ENCODE assay signal across 26 cellular contexts in the genomic region with DNA sequence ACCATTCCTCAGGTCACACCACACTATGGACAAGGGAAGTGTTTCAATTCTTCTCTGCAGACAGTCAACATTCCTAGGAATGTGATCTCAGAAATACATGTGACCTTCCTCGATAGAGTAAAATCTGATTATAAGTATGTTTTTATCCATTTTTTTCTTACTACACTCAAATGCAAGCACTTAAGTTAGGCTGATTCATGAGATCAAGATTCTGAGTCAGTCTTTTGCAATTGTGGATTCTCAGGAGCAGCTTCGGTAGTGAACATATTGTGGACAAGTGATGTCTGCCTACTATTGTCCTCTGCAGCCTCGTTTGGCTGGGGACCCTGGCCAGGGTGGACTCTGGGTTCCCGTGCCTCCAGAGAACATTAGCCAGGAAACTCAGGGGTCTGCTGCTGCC. TPM values are rescaled to one million over a fixed set of nuclear protein-coding genes. Genes with fewer than 3 reads are reported as not detected.
DNase-seq lines count a peak whose midpoint lies in the region; TF ChIP-seq lines count a peak whose summit lies in the region.
"Had no signal": no experiment of that assay in that cellular context is flagged by ENCODE, and none has a peak within 500 bp of the region (broad histone marks: within the 10 kb centered on the region; RNA-seq: fewer than 3 reads in every experiment).

No MANE protein-coding gene starts in this region.

- peak overlapping the region; percentile 32; the same call in 1 of the 2 replicates for H3K4me3 Mint-ChIP-seq in HFFc6
- H3K4me3 Mint-ChIP-seq: activated CD8-positive, alpha-beta T cell treated with anti-CD3 and anti-CD28 coated beads, Interleukin-2, amount 10 ng/mL, durations not matched to agents 7 days and 5 days; activated T-cell treated with anti-CD3 and anti-CD28 coated beads, Interleukin-2, amount 50 U/mL, for 24 hours; CD14-positive monocyte; endodermal cell had no signal

- H3K4me1 Mint-ChIP-seq in HFFc6 (ENCODE audit: low read depth) = peaks cover 41% of the 10 kb centered on the region

- no peak for TF ChIP-seq CTCF in AG04450 (IDR thresholded peaks at IDR 0.05; ENCODE audit: low read depth, low read length)
- TF ChIP-seq CTCF in HFFc6 (IDR thresholded peaks at IDR 0.05) = no peak
- no peak for TF ChIP-seq CTCF in cardiac fibroblast (IDR thresholded peaks at IDR 0.05; ENCODE audit: low read depth, low read length)

- CTCF ChIA-PET in AG04450 (lab: Charles Lee) = no interaction called here

- peak overlapping the region; percentile 32; the same call in 1 of the 2 replicates for H3K27ac Mint-ChIP-seq in HFFc6
- H3K27ac Mint-ChIP-seq: activated CD8-positive, alpha-beta T cell treated with anti-CD3 and anti-CD28 coated beads, Interleukin-2, amount 10 ng/mL, durations not matched to agents 7 days and 5 days; activated T-cell treated with anti-CD3 and anti-CD28 coated beads, Interleukin-2, amount 50 U/mL, for 24 hours; CD14-positive monocyte; endodermal cell had no signal

- H3K4me3 ChIP-seq in AG04450 (ENCODE audit: low read depth, low read length) = no peak overlapping the region
- no peak overlapping the region for H3K4me3 ChIP-seq in cardiac fibroblast (replicated peaks in 1 of 2; ENCODE audit: low read depth in 2 of 2, low read length in 2 of 2)
- H3K4me3 ChIP-seq: lower lobe of right lung, upper lobe of right lung had no signal

- H3K27ac ChIP-seq in AG04450 (ENCODE audit: low read depth, low read length) = no peak overlapping the region
- H3K27ac ChIP-seq in substantia nigra (ENCODE audit: low read depth, low read length, poor library complexity, severe bottlenecking) = no peak overlapping the region
- H3K27ac ChIP-seq: lower lobe of right lung, upper lobe of right lung had no signal

- POLR2A ChIA-PET in AG04450 (lab: Yijun Ruan, JAX) = no interaction called here

- peaks cover 2% of the 10 kb centered on the region; the same call in 1 of the 2 replicates for H3K27me3 Mint-ChIP-seq in HFFc6 (ENCODE audit: insufficient read depth)
- H3K27me3 Mint-ChIP-seq: activated T-cell treated with anti-CD3 and anti-CD28 coated beads, Interleukin-2, amount 50 U/mL, for 24 hours had no signal

- H3K36me3 Mint-ChIP-seq in HFFc6 (ENCODE audit: low read depth) = no peaks in the 10 kb centered on the region
- H3K36me3 Mint-ChIP-seq: CD14-positive monocyte had no signal

- peak; percentile 4 for DNase-seq in AG04450 (ENCODE audit: low read depth, low spot score)
- DNase-seq in HFFc6 = peak; percentile 73
- DNase-seq in cardiac fibroblast (ENCODE audit: low read depth in 2 of 2) = peak; percentile 41 to 82
- DNase-seq in hepatic stellate cell (ENCODE audit: low spot score) = peak; percentile 57
- DNase-seq in dermis blood vessel endothelial cell = no peak
- DNase-seq in NCI-H1694 treated with DMSO at 0.1 percent for 48 hours (lab: John Stamatoyannopoulos, UW) = no peak
- DNase-seq in DMS53 (lab: John Stamatoyannopoulos, UW) = no peak
- DNase-seq in substantia nigra (lab: John Stamatoyannopoulos, UW) = no peak
- DNase-seq: activated CD8-positive, alpha-beta T cell treated with anti-CD3 and anti-CD28 coated beads, Interleukin-2, amount 10 ng/mL, durations not matched to agents 7 days and 5 days; activated naive CD4-positive, alpha-beta T cell; activated T-cell treated with anti-CD3 and anti-CD28 coated beads, Interleukin-2, amount 50 U/mL, for 24 hours; cerebellar nuclear complex; foreskin melanocyte; GF-D8; hypothalamus; islet precursor cell; lower lobe of right lung; NCI-H1105 treated with DMSO at 0.1 percent for 48 hours; NCI-H510A; retina; stimulated activated CD4-positive, alpha-beta T cell treated with anti-CD3 and anti-CD28 coated beads, Interleukin-12 subunit alpha, Interleukin-12 subunit beta, amount 100 ng/mL, for 4 hours; upper lobe of right lung had no signal

- no peaks in the 10 kb centered on the region for H3K27me3 ChIP-seq in AG04450 (ENCODE audit: control insufficient read depth, insufficient read depth, low read length)
- H3K27me3 ChIP-seq: upper lobe of right lung had no signal

- H3K9me3 Mint-ChIP-seq in HFFc6 = no peaks in the 10 kb centered on the region
- H3K9me3 Mint-ChIP-seq: activated T-cell treated with anti-CD3 and anti-CD28 coated beads, Interleukin-2, amount 50 U/mL, for 24 hours; CD14-positive monocyte; endodermal cell had no signal

- no peaks in the 10 kb centered on the region for H3K9me3 ChIP-seq in AG04450 (ENCODE audit: control insufficient read depth, insufficient read depth, low read length)
- H3K9me3 ChIP-seq: lower lobe of right lung, upper lobe of right lung had no signal

RNA-seq across cellular contexts. Expression of gene SERPINE3, which starts 3.2 kb away (rescaled TPM):
- polyA plus RNA-seq in AG04450 (2011; rRNA removed) = not detected in 2 replicates
- polyA minus RNA-seq in AG04450 (2011; rRNA and poly(A)+ RNA removed) = not detected in 2 replicates
- total RNA-seq in HFFc6 (2021; fragmentation: NEBNext Ultra II Directional; extraction: Animal tissue kit (Norgen Biotek cat#: 25700)) = not detected
- 0.09 TPM in 1 of 2 replicates, not detected in the other for total RNA-seq in dermis blood vessel endothelial cell
- total RNA-seq: A172; activated CD8-positive, alpha-beta T cell treated with anti-CD3 and anti-CD28 coated beads, Interleukin-2, amount 10 ng/mL, durations not matched to agents 7 days and 5 days; H4; lower lobe of right lung; upper lobe of right lung had no signal
- polyA plus RNA-seq: CD14-positive monocyte had no signal

Comparison
In these comparisons a context has a peak if more than half of its experiments do, and no peak if none do; other contexts are left out.
1. DNase-seq: peak in AG04450 (single experiment), HFFc6 (single experiment), cardiac fibroblast (2 of 2) and hepatic stellate cell (single experiment); none in dermis blood vessel endothelial cell (single experiment), NCI-H1694 treated with DMSO at 0.1 percent for 48 hours (single experiment), DMS53 (single experiment) and substantia nigra (0 of 49).